ENCODE assay signal across 19 cellular contexts in the genomic region with DNA sequence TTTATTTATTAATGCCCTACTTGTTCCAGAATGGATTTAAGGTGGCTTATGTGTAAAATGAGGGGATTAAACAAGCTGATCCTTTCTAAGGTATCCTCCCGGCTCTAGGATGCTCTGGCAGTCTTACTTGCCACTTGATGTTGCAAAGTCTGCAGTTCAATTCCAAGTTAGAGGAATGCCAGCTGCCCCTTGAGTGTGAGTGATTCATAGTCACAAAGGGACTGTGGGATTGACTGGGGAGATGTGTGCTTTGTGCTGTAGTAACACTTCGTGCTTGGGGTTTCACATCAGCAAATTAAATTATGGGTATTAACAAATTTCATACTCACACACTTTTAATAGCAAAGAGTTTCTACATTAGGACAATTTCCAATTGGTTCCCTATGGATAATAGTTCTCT.
"Had no signal": no experiment of that assay in that cellular context is flagged by ENCODE, and none has a peak within 500 bp of the region (broad histone marks: within the 10 kb centered on the region; RNA-seq: fewer than 3 reads in every experiment).

No MANE protein-coding gene starts in this region.

- ATAC-seq: foreskin keratinocyte; gastroesophageal sphincter; heart left ventricle; left colon; left ventricle myocardium superior; lower lobe of right lung; natural killer cell; psoas muscle; right cardiac atrium; stimulated activated naive B cell treated with anti-CD40 and anti-IgM and Interleukin-4, amounts not matched to agents 10 μg/mL and 1 μg/mL and 100 μg/mL, for 72 hours had no signal

- DNase-seq: dermis blood vessel endothelial cell; effector memory CD4-positive, alpha-beta T cell; foreskin keratinocyte; heart left ventricle; kidney glomerular epithelial cell; left colon; left ventricle myocardium superior; lower lobe of right lung; natural killer cell; occipital lobe; ovary; posterior cingulate gyrus; psoas muscle; right cardiac atrium; sigmoid colon; spleen; stimulated activated naive B cell treated with anti-CD40 and anti-IgM and Interleukin-4, amounts not matched to agents 10 μg/mL and 1 μg/mL and 100 μg/mL, for 72 hours; transverse colon had no signal
